ENCODE assay signal across 8 cellular contexts in genomic region chr21:36384885-36385232, GRCh38. TPM values are rescaled to one million over a fixed set of nuclear protein-coding genes. Genes with fewer than 3 reads are reported as not detected.
DNase-seq lines count a peak whose midpoint lies in the region; ATAC-seq and TF ChIP-seq lines count a peak whose summit lies in the region.

No MANE protein-coding gene starts in this region.

- H3K9ac ChIP-seq in HUES6 (ENCODE audit: low read length), result no peak overlapping the region

- DNase-seq in dorsolateral prefrontal cortex (no peak), gastrocnemius medialis (no peak), hypothalamus (lab: John Stamatoyannopoulos, UW) (no peak), AG08396 (ENCODE audit: low spot score) (no peak)

- H3K27ac ChIP-seq in HUES6 (ENCODE audit: low read depth, low read length), result no peak overlapping the region
- peak overlapping the region in 2 of 59 donors; percentile 7 to 37 for H3K27ac ChIP-seq in dorsolateral prefrontal cortex
- peak overlapping the region; percentile 84 to 94 (median 90) for H3K27ac ChIP-seq in gastrocnemius medialis

- H3K27me3 ChIP-seq in HUES6 (ENCODE audit: control insufficient read depth, insufficient read depth, low read length), result no peaks in the 10 kb centered on the region
- H3K27me3 ChIP-seq in dorsolateral prefrontal cortex, result no peaks in the 10 kb centered on the region
- no peaks in the 10 kb centered on the region for H3K27me3 ChIP-seq in gastrocnemius medialis

- intact Hi-C loops in dorsolateral prefrontal cortex (cut with DNase I) (no loop called here), gastrocnemius medialis (cut with DNase I; ENCODE audit: low total_unique reads) (loop anchor here (2.0 kb wide), 1 partner anchor 64 kb away; the partner anchor contains the start of gene MORC3)

- no peak for TF ChIP-seq POLR2A in gastrocnemius medialis (IDR thresholded peaks at IDR 0.05)

- H3K4me1 ChIP-seq in HUES6 (ENCODE audit: control insufficient read depth, insufficient read depth, low read length) (peaks cover 10% of the 10 kb centered on the region), gastrocnemius medialis (peaks cover 30 to 41% of the 10 kb centered on the region in 2 donors)

- in situ Hi-C loops in gastrocnemius medialis (cut with MboI; ENCODE audit: low sequenced_read_pairs in 4 of 4), result no loop called here

- H3K36me3 ChIP-seq in HUES6 (ENCODE audit: control insufficient read depth, insufficient read depth, low read length) (peaks cover 2% of the 10 kb centered on the region; the same call in 1 of the 2 replicates), gastrocnemius medialis (no peaks in the 10 kb centered on the region)

- no peaks in the 10 kb centered on the region for H3K9me3 ChIP-seq in HUES6 (ENCODE audit: control insufficient read depth, insufficient read depth, low read depth, low read length)
- no peaks in the 10 kb centered on the region for H3K9me3 ChIP-seq in gastrocnemius medialis

- ATAC-seq in GM19395 (IDR thresholded peaks at IDR 0.05; ENCODE audit: unreplicated experiment) (peak; percentile 29), gastrocnemius medialis (no peak), GM18873 (IDR thresholded peaks at IDR 0.05; ENCODE audit: low FRiP score, unreplicated experiment) (no peak), GM21717 (IDR thresholded peaks at IDR 0.05; ENCODE audit: unreplicated experiment) (no peak)

- peak overlapping the region; percentile 52 for H3K4me3 ChIP-seq in HUES6 (ENCODE audit: low read depth, low read length)
- H3K4me3 ChIP-seq in dorsolateral prefrontal cortex, result peak overlapping the region; percentile 43 to 86 (median 68)
- H3K4me3 ChIP-seq in gastrocnemius medialis, result peak overlapping the region; percentile 61 to 89 (median 70)

- TF ChIP-seq CTCF in dorsolateral prefrontal cortex (IDR thresholded peaks at IDR 0.05 in 54 of 56, conservative IDR thresholded peaks at IDR 0.05 in 2 of 56; ENCODE audit: low read depth in 1 of 56, partially characterized antibody in 56 of 56) (no peak), gastrocnemius medialis (IDR thresholded peaks at IDR 0.05 in 4 of 5, conservative IDR thresholded peaks at IDR 0.05 in 1 of 5) (no peak)

RNA-seq across cellular contexts. Expression of gene CHAF1B, which starts 0.3 kb away (rescaled TPM):
- total RNA-seq in dorsolateral prefrontal cortex (10 to 100 TPM in 2 of 120 experiments, 1 to 10 TPM in 118; 1.9 to 11.4 (median 5.9) TPM), gastrocnemius medialis (10 to 100 TPM in 2 of 4 donors, 1 to 10 TPM in 2; 2.5 to 20.2 (median 7.4) TPM)
